14 cellular contexts compared by ENCODE assay signal in genomic region chr15:45794768-45795486, GRCh38.
DNase-seq lines count a peak whose midpoint lies in the region; ATAC-seq, FAIRE-seq and TF ChIP-seq lines count a peak whose summit lies in the region.
"Had no signal": no experiment of that assay in that cellular context is flagged by ENCODE, and none has a peak within 500 bp of the region (broad histone marks: within the 10 kb centered on the region; RNA-seq: fewer than 3 reads in every experiment).

No MANE protein-coding gene starts in this region.

- H3K9me3 ChIP-seq in HepG2 (ENCODE audit: low read length) = no peaks in the 10 kb centered on the region
- H3K9me3 ChIP-seq: heart right ventricle had no signal

- no peak overlapping the region for H3K27ac ChIP-seq in HepG2 (ENCODE audit: extremely low read length, insufficient read depth, low read length)
- H3K27ac ChIP-seq: C4-2B, GM23248, heart right ventricle had no signal

- TF ChIP-seq POLR2A in HepG2 (IDR thresholded peaks at IDR 0.05; ENCODE audit: insufficient read depth in 1 of 2, low read depth in 2 of 2, low read length in 2 of 2) = no peak

- CTCF ChIA-PET in HepG2 (lab: Yijun Ruan, JAX; ENCODE audit: low intra/inter-chr PET ratio, low total read pairs) = no interaction called here

- no TSS peak for BruUV-seq in HepG2 (replicated peaks; lab: Mats Ljungman, UMichigan)

- intact Hi-C loops in HepG2 (cut with micrococcal nuclease; ENCODE audit: unreplicated experiment) = loop anchor here (1.0 to 5.0 kb wide), 2 partner anchors 81 to 158 kb away; partner anchors contain the start of gene SQOR
- intact Hi-C loops in Right ventricle myocardium inferior (cut with DNase I) = no loop called here
- intact Hi-C loops in cardiac septum (cut with DNase I) = no loop called here

- ATAC-seq in GM19023 (IDR thresholded peaks at IDR 0.05; ENCODE audit: unreplicated experiment) = peak; percentile 67
- peak; percentile 54 for ATAC-seq in HG02759 (IDR thresholded peaks at IDR 0.05; ENCODE audit: unreplicated experiment)
- peak; percentile 96 for ATAC-seq in HepG2
- no peak for ATAC-seq in GM21576 (IDR thresholded peaks at IDR 0.05; ENCODE audit: unreplicated experiment)
- no peak for ATAC-seq in Right ventricle myocardium inferior
- ATAC-seq in HG02852 (IDR thresholded peaks at IDR 0.05; ENCODE audit: unreplicated experiment) = no peak

- H2AFZ ChIP-seq in HepG2 (ENCODE audit: low read length) = no peak overlapping the region
- H2AFZ ChIP-seq: GM23248 had no signal

- no peaks in the 10 kb centered on the region for H3K27me3 ChIP-seq in HepG2 (ENCODE audit: control insufficient read depth in 1 of 2, insufficient read depth in 2 of 2, low read length in 2 of 2)

- H3K4me3 ChIP-seq in HepG2 (replicated peaks in 1 of 3; ENCODE audit: insufficient read depth in 1 of 3, low read depth in 2 of 3, low read length in 3 of 3) = peak overlapping the region; percentile 3 to 32 (median 16); a peak in 1 of 6 replicates
- H3K4me3 ChIP-seq: GM23248, heart right ventricle had no signal

- no peaks in the 10 kb centered on the region for H3K79me2 ChIP-seq in HepG2 (ENCODE audit: insufficient read depth, low read length)

- POLR2A ChIA-PET in HepG2 (lab: Yijun Ruan, JAX) = no interaction called here

- peak in 1 of 2 experiments; percentile 47; a peak in 2 of 4 replicates for TF ChIP-seq EP300 in HepG2 (IDR thresholded peaks at IDR 0.05; ENCODE audit: low read depth in 2 of 2, low read length in 2 of 2)
- TF ChIP-seq EP300 in HepG2 (CRISPR knock-in tag; IDR thresholded peaks at IDR 0.05; ENCODE audit: borderline replicate concordance) = no peak

- no peak for TF ChIP-seq RAD21 in HepG2 (CRISPR knock-in tag; IDR thresholded peaks at IDR 0.05)

- H4K20me1 ChIP-seq in HepG2 (ENCODE audit: insufficient read depth, low read length) = no peaks in the 10 kb centered on the region

- 2% methylated on average over 6 of the region's 6 CpGs for WGBS in HepG2 (ENCODE audit: low lambda C conversion rate)

- in situ Hi-C loops in HepG2 (cut with HindIII; ENCODE audit: extremely low pct_ligation_motif_present, low pct_unique_long_range_greater_than_20kb) = no loop called here

- peak; percentile 34 for FAIRE-seq in HepG2 (lab: Jason Lieb, UNC)
- FAIRE-seq: colon had no signal

- H3K9ac ChIP-seq in HepG2 (ENCODE audit: insufficient read depth, low read depth, low read length) = no peak overlapping the region
- H3K9ac ChIP-seq: GM23248 had no signal

- peak overlapping the region; percentile 67 for H3K4me2 ChIP-seq in HepG2 (ENCODE audit: low read depth, low read length)

- H3K36me3 ChIP-seq in HepG2 (replicated peaks in 1 of 2; ENCODE audit: control insufficient read depth in 1 of 2, insufficient read depth in 2 of 2, low read length in 2 of 2) = no peaks in the 10 kb centered on the region
- H3K36me3 ChIP-seq: heart right ventricle had no signal

- peaks cover 35% of the 10 kb centered on the region for H3K4me1 ChIP-seq in HepG2 (ENCODE audit: insufficient read depth, low read length)

- DNase-seq in NCI-H1105 treated with DMSO at 0.1 percent for 48 hours (lab: John Stamatoyannopoulos, UW) (peak; percentile 52), HepG2 (ENCODE audit: low spot score) (peak; percentile 85), Right ventricle myocardium inferior (ENCODE audit: missing footprints) (no peak), cardiac septum (ENCODE audit: low spot score) (no peak)
- DNase-seq: activated CD4-positive, CD25-positive, alpha-beta regulatory T cell treated with anti-CD3 and anti-CD28 coated beads, Interleukin-2, amount 50 U/mL, for 72 hours; left ventricle myocardium superior had no signal

- TF ChIP-seq CTCF in HepG2 (CRISPR knock-in tag; IDR thresholded peaks at IDR 0.05) = no peak

TF ChIP-seq in HepG2, 621 proteins besides CTCF, POLR2A, EP300 and RAD21 (continues in another document):
- no peak for TF ChIP-seq RFX1 (IDR thresholded peaks at IDR 0.05)
- TF ChIP-seq ZNF644 (CRISPR knock-in tag; IDR thresholded peaks at IDR 0.05; ENCODE audit: low read depth) = 0 out of 2 replicates have a peak, but pooled peaks have one; percentile 34
- TF ChIP-seq, protein P1, sequence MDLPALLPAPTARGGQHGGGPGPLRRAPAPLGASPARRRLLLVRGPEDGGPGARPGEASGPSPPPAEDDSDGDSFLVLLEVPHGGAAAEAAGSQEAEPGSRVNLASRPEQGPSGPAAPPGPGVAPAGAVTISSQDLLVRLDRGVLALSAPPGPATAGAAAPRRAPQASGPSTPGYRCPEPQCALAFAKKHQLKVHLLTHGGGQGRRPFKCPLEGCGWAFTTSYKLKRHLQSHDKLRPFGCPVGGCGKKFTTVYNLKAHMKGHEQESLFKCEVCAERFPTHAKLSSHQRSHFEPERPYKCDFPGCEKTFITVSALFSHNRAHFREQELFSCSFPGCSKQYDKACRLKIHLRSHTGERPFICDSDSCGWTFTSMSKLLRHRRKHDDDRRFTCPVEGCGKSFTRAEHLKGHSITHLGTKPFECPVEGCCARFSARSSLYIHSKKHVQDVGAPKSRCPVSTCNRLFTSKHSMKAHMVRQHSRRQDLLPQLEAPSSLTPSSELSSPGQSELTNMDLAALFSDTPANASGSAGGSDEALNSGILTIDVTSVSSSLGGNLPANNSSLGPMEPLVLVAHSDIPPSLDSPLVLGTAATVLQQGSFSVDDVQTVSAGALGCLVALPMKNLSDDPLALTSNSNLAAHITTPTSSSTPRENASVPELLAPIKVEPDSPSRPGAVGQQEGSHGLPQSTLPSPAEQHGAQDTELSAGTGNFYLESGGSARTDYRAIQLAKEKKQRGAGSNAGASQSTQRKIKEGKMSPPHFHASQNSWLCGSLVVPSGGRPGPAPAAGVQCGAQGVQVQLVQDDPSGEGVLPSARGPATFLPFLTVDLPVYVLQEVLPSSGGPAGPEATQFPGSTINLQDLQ (CRISPR knock-in tag; IDR thresholded peaks at IDR 0.05) = no peak
- TF ChIP-seq HBP1 (CRISPR knock-in tag; IDR thresholded peaks at IDR 0.05; ENCODE audit: low read depth) = peak; percentile 18; the same call in 1 of the 2 replicates
- TF ChIP-seq, protein P2, sequence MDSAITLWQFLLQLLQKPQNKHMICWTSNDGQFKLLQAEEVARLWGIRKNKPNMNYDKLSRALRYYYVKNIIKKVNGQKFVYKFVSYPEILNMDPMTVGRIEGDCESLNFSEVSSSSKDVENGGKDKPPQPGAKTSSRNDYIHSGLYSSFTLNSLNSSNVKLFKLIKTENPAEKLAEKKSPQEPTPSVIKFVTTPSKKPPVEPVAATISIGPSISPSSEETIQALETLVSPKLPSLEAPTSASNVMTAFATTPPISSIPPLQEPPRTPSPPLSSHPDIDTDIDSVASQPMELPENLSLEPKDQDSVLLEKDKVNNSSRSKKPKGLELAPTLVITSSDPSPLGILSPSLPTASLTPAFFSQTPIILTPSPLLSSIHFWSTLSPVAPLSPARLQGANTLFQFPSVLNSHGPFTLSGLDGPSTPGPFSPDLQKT (CRISPR knock-in tag; IDR thresholded peaks at IDR 0.05; ENCODE audit: borderline replicate concordance) = no peak
- TF ChIP-seq, protein P3, sequence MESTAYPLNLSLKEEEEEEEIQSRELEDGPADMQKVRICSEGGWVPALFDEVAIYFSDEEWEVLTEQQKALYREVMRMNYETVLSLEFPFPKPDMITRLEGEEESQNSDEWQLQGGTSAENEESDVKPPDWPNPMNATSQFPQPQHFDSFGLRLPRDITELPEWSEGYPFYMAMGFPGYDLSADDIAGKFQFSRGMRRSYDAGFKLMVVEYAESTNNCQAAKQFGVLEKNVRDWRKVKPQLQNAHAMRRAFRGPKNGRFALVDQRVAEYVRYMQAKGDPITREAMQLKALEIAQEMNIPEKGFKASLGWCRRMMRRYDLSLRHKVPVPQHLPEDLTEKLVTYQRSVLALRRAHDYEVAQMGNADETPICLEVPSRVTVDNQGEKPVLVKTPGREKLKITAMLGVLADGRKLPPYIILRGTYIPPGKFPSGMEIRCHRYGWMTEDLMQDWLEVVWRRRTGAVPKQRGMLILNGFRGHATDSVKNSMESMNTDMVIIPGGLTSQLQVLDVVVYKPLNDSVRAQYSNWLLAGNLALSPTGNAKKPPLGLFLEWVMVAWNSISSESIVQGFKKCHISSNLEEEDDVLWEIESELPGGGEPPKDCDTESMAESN (CRISPR knock-in tag; conservative IDR thresholded peaks at IDR 0.05) = no peak
- peak; percentile 100 for TF ChIP-seq TFAP4 (IDR thresholded peaks at IDR 0.05; ENCODE audit: borderline replicate concordance, low read depth)
- no peak for TF ChIP-seq CHD2 (IDR thresholded peaks at IDR 0.05; ENCODE audit: low read depth, low read length)
- peak; percentile 21 for TF ChIP-seq TEAD3 (CRISPR knock-in tag; optimal IDR thresholded peaks at IDR 0.05; ENCODE audit: borderline replicate concordance)
- TF ChIP-seq DMAP1 (CRISPR knock-in tag; IDR thresholded peaks at IDR 0.05) = 0 out of 2 replicates have a peak, but pooled peaks have one; percentile 16
- no peak for TF ChIP-seq CREB3 (CRISPR knock-in tag; IDR thresholded peaks at IDR 0.05)
- peak; percentile 68; the same call in 1 of the 2 replicates for TF ChIP-seq EHMT2 (IDR thresholded peaks at IDR 0.05; ENCODE audit: borderline replicate concordance, low read depth, low read length)

Comparison
In these comparisons a context has a peak if more than half of its experiments do, and no peak if none do; other contexts are left out.
1. ATAC-seq: peak in GM19023 (single experiment), HG02759 (single experiment) and HepG2 (single experiment); none in GM21576 (single experiment), Right ventricle myocardium inferior (single experiment) and HG02852 (single experiment).
2. DNase-seq: peak in NCI-H1105 treated with DMSO at 0.1 percent for 48 hours (single experiment) and HepG2 (single experiment); none in Right ventricle myocardium inferior (single experiment) and cardiac septum (single experiment).